1 cellular context compared by ENCODE assay signal in the genomic region with DNA sequence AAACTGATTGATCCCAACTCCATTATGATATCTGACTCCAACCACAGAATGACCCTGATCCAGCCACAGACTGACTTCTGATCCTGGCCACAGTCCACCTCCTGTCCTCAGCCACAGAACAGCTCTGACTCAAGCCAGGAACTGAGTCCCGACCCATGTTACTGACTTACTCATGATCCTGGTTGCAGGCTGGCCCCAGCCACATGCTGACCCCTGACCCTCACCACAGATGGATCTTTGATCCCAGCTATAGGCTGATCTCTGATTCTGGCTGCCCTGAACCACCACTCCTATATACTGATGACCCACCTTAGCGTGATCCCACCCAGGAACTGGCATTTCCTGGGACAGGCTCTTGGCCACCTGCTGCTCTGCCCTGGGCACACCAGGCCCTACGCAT.
TF ChIP-seq lines count a peak whose summit lies in the region.

No MANE protein-coding gene starts in this region.

TF ChIP-seq in HepG2, 621 proteins besides CTCF, POLR2A, EP300 and RAD21 (continued from another document):
- TF ChIP-seq, protein P1, sequence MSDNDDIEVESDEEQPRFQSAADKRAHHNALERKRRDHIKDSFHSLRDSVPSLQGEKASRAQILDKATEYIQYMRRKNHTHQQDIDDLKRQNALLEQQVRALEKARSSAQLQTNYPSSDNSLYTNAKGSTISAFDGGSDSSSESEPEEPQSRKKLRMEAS (IDR thresholded peaks at IDR 0.05): peak; percentile 64; the same call in 1 of the 2 replicates
- TF ChIP-seq CHCHD3 (CRISPR knock-in tag; IDR thresholded peaks at IDR 0.05): 0 out of 2 replicates have a peak, but pooled peaks have one; percentile 41
- peak; percentile 13; the same call in 1 of the 2 replicates for TF ChIP-seq STAG1 (CRISPR knock-in tag; IDR thresholded peaks at IDR 0.05)
- no peak for TF ChIP-seq CC2D1A (CRISPR knock-in tag; IDR thresholded peaks at IDR 0.05)
- TF ChIP-seq, protein P2, sequence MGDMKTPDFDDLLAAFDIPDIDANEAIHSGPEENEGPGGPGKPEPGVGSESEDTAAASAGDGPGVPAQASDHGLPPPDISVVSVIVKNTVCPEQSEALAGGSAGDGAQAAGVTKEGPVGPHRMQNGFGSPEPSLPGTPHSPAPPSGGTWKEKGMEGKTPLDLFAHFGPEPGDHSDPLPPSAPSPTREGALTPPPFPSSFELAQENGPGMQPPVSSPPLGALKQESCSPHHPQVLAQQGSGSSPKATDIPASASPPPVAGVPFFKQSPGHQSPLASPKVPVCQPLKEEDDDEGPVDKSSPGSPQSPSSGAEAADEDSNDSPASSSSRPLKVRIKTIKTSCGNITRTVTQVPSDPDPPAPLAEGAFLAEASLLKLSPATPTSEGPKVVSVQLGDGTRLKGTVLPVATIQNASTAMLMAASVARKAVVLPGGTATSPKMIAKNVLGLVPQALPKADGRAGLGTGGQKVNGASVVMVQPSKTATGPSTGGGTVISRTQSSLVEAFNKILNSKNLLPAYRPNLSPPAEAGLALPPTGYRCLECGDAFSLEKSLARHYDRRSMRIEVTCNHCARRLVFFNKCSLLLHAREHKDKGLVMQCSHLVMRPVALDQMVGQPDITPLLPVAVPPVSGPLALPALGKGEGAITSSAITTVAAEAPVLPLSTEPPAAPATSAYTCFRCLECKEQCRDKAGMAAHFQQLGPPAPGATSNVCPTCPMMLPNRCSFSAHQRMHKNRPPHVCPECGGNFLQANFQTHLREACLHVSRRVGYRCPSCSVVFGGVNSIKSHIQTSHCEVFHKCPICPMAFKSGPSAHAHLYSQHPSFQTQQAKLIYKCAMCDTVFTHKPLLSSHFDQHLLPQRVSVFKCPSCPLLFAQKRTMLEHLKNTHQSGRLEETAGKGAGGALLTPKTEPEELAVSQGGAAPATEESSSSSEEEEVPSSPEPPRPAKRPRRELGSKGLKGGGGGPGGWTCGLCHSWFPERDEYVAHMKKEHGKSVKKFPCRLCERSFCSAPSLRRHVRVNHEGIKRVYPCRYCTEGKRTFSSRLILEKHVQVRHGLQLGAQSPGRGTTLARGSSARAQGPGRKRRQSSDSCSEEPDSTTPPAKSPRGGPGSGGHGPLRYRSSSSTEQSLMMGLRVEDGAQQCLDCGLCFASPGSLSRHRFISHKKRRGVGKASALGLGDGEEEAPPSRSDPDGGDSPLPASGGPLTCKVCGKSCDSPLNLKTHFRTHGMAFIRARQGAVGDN (CRISPR knock-in tag; IDR thresholded peaks at IDR 0.05): peak; percentile 35; the same call in 1 of the 2 replicates
- TF ChIP-seq, protein P3, sequence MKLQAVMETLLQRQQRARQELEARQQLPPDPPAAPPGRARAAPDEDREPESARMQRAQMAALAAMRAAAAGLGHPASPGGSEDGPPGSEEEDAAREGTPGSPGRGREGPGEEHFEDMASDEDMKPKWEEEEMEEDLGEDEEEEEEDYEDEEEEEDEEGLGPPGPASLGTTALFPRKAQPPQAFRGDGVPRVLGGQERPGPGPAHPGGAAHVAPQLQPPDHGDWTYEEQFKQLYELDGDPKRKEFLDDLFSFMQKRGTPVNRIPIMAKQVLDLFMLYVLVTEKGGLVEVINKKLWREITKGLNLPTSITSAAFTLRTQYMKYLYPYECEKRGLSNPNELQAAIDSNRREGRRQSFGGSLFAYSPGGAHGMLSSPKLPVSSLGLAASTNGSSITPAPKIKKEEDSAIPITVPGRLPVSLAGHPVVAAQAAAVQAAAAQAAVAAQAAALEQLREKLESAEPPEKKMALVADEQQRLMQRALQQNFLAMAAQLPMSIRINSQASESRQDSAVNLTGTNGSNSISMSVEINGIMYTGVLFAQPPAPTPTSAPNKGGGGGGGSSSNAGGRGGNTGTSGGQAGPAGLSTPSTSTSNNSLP (IDR thresholded peaks at IDR 0.05; ENCODE audit: low read depth, low read length): peak; percentile 75; the same call in 1 of the 2 replicates
- TF ChIP-seq, protein P4, sequence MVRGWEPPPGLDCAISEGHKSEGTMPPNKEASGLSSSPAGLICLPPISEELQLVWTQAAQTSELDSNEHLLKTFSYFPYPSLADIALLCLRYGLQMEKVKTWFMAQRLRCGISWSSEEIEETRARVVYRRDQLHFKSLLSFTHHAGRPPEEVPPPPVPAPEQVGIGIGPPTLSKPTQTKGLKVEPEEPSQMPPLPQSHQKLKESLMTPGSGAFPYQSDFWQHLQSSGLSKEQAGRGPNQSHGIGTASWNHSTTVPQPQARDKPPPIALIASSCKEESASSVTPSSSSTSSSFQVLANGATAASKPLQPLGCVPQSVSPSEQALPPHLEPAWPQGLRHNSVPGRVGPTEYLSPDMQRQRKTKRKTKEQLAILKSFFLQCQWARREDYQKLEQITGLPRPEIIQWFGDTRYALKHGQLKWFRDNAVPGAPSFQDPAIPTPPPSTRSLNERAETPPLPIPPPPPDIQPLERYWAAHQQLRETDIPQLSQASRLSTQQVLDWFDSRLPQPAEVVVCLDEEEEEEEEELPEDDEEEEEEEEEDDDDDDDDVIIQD (CRISPR knock-in tag; IDR thresholded peaks at IDR 0.05; ENCODE audit: low read depth): peak; percentile 12; the same call in 1 of the 2 replicates
- TF ChIP-seq KMT2B (CRISPR knock-in tag; IDR thresholded peaks at IDR 0.05): no peak
- TF ChIP-seq, protein P5, sequence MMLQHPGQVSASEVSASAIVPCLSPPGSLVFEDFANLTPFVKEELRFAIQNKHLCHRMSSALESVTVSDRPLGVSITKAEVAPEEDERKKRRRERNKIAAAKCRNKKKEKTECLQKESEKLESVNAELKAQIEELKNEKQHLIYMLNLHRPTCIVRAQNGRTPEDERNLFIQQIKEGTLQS (CRISPR knock-in tag; IDR thresholded peaks at IDR 0.05): no peak
- TF ChIP-seq, protein P6, sequence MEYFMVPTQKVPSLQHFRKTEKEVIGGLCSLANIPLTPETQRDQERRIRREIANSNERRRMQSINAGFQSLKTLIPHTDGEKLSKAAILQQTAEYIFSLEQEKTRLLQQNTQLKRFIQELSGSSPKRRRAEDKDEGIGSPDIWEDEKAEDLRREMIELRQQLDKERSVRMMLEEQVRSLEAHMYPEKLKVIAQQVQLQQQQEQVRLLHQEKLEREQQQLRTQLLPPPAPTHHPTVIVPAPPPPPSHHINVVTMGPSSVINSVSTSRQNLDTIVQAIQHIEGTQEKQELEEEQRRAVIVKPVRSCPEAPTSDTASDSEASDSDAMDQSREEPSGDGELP (IDR thresholded peaks at IDR 0.05; ENCODE audit: borderline replicate concordance, low read depth): 0 out of 2 replicates have a peak, but pooled peaks have one; percentile 23
- TF ChIP-seq ZSCAN20 (CRISPR knock-in tag; IDR thresholded peaks at IDR 0.05; ENCODE audit: borderline replicate concordance): peak; percentile 61; the same call in 1 of the 2 replicates
- TF ChIP-seq ZNF737 (CRISPR knock-in tag; IDR thresholded peaks at IDR 0.05; ENCODE audit: borderline replicate concordance): no peak
- TF ChIP-seq, protein P7, sequence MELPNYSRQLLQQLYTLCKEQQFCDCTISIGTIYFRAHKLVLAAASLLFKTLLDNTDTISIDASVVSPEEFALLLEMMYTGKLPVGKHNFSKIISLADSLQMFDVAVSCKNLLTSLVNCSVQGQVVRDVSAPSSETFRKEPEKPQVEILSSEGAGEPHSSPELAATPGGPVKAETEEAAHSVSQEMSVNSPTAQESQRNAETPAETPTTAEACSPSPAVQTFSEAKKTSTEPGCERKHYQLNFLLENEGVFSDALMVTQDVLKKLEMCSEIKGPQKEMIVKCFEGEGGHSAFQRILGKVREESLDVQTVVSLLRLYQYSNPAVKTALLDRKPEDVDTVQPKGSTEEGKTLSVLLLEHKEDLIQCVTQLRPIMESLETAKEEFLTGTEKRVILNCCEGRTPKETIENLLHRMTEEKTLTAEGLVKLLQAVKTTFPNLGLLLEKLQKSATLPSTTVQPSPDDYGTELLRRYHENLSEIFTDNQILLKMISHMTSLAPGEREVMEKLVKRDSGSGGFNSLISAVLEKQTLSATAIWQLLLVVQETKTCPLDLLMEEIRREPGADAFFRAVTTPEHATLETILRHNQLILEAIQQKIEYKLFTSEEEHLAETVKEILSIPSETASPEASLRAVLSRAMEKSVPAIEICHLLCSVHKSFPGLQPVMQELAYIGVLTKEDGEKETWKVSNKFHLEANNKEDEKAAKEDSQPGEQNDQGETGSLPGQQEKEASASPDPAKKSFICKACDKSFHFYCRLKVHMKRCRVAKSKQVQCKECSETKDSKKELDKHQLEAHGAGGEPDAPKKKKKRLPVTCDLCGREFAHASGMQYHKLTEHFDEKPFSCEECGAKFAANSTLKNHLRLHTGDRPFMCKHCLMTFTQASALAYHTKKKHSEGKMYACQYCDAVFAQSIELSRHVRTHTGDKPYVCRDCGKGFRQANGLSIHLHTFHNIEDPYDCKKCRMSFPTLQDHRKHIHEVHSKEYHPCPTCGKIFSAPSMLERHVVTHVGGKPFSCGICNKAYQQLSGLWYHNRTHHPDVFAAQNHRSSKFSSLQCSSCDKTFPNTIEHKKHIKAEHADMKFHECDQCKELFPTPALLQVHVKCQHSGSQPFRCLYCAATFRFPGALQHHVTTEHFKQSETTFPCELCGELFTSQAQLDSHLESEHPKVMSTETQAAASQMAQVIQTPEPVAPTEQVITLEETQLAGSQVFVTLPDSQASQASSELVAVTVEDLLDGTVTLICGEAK (IDR thresholded peaks at IDR 0.05): no peak
- TF ChIP-seq, protein P7 (CRISPR knock-in tag; IDR thresholded peaks at IDR 0.05): no peak
- TF ChIP-seq, protein P8, sequence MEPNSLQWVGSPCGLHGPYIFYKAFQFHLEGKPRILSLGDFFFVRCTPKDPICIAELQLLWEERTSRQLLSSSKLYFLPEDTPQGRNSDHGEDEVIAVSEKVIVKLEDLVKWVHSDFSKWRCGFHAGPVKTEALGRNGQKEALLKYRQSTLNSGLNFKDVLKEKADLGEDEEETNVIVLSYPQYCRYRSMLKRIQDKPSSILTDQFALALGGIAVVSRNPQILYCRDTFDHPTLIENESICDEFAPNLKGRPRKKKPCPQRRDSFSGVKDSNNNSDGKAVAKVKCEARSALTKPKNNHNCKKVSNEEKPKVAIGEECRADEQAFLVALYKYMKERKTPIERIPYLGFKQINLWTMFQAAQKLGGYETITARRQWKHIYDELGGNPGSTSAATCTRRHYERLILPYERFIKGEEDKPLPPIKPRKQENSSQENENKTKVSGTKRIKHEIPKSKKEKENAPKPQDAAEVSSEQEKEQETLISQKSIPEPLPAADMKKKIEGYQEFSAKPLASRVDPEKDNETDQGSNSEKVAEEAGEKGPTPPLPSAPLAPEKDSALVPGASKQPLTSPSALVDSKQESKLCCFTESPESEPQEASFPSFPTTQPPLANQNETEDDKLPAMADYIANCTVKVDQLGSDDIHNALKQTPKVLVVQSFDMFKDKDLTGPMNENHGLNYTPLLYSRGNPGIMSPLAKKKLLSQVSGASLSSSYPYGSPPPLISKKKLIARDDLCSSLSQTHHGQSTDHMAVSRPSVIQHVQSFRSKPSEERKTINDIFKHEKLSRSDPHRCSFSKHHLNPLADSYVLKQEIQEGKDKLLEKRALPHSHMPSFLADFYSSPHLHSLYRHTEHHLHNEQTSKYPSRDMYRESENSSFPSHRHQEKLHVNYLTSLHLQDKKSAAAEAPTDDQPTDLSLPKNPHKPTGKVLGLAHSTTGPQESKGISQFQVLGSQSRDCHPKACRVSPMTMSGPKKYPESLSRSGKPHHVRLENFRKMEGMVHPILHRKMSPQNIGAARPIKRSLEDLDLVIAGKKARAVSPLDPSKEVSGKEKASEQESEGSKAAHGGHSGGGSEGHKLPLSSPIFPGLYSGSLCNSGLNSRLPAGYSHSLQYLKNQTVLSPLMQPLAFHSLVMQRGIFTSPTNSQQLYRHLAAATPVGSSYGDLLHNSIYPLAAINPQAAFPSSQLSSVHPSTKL (CRISPR knock-in tag; IDR thresholded peaks at IDR 0.05): peak; percentile 29; the same call in 1 of the 2 replicates
- peak; percentile 68; the same call in 1 of the 2 replicates for TF ChIP-seq SALL1 (CRISPR knock-in tag; IDR thresholded peaks at IDR 0.05)
- no peak for TF ChIP-seq DPF2 (CRISPR knock-in tag; IDR thresholded peaks at IDR 0.05; ENCODE audit: borderline replicate concordance, low read depth)
- TF ChIP-seq HNF4G (IDR thresholded peaks at IDR 0.05; ENCODE audit: borderline replicate concordance, low read depth, low read length): 0 out of 2 replicates have a peak, but pooled peaks have one; percentile 35
- TF ChIP-seq HNF4G (CRISPR knock-in tag; IDR thresholded peaks at IDR 0.05; ENCODE audit: borderline replicate concordance, low read depth): peak; percentile 45; the same call in 1 of the 2 replicates
